ENCODE assay signal across 20 cellular contexts in genomic region chr16:84379731-84380369, GRCh38. TPM values are rescaled to one million over a fixed set of nuclear protein-coding genes. Genes with fewer than 3 reads are reported as not detected.
DNase-seq lines count a peak whose midpoint lies in the region; ATAC-seq and TF ChIP-seq lines count a peak whose summit lies in the region.
"Had no signal": no experiment of that assay in that cellular context is flagged by ENCODE, and none has a peak within 500 bp of the region (broad histone marks: within the 10 kb centered on the region; RNA-seq: fewer than 3 reads in every experiment).

No MANE protein-coding gene starts in this region.

- peak; percentile 59 for DNase-seq in D341Med (ENCODE audit: low spot score)
- peak; percentile 83 for DNase-seq in NCI-H2171 treated with DMSO at 0.1 percent for 48 hours (lab: John Stamatoyannopoulos, UW)
- DNase-seq in colonic mucosa: peak; percentile 78
- peak; percentile 56 for DNase-seq in osteoblast (ENCODE audit: insufficient read length, low spot score, missing footprints)
- no peak for DNase-seq in GM19240 (ENCODE audit: insufficient read length, low spot score)
- no peak for DNase-seq in COR-L47 (lab: John Stamatoyannopoulos, UW)
- DNase-seq: activated CD4-positive, alpha-beta T cell treated with anti-CD3 and anti-CD28 coated beads for 4 hours; AML-193; Caco-2; cortex of kidney; EL; heart left ventricle; NCI-H1694 treated with DMSO at 0.1 percent for 48 hours; stimulated activated CD4-positive, alpha-beta T cell treated with anti-CD3 and anti-CD28 coated beads, Interleukin-2, amount 100 ng/mL, for 48 hours; stimulated activated naive CD8-positive, alpha-beta T cell treated with anti-CD3 and anti-CD28 coated beads, Interleukin-15, Interleukin-2, amounts not matched to agents 100 U/mL and 50 U/mL, for 24 hours had no signal

- TF ChIP-seq CTCF in colonic mucosa (IDR thresholded peaks at IDR 0.05): no peak
- no peak for TF ChIP-seq CTCF in osteoblast (IDR thresholded peaks at IDR 0.05; ENCODE audit: extremely low read depth, low read depth, low read length)

- peak overlapping the region in 1 of 2 donors; percentile 15 for H3K9ac ChIP-seq in colonic mucosa (ENCODE audit: low read depth in 2 of 2, low read length in 2 of 2)
- H3K9ac ChIP-seq: neural progenitor cell had no signal

- H3K4me3 ChIP-seq in colonic mucosa: no peak overlapping the region
- H3K4me3 ChIP-seq in osteoblast (ENCODE audit: insufficient read depth, low read length): no peak overlapping the region
- H3K4me3 ChIP-seq: heart left ventricle, neural progenitor cell, skin epidermis, tibial artery had no signal

- H3K79me2 ChIP-seq in osteoblast (ENCODE audit: insufficient read depth, low read length): no peaks in the 10 kb centered on the region

- intact Hi-C loops in colonic mucosa (cut with DNase I): no loop called here

- H3K9me3 ChIP-seq in colonic mucosa: no peaks in the 10 kb centered on the region
- no peaks in the 10 kb centered on the region for H3K9me3 ChIP-seq in osteoblast (ENCODE audit: low read depth, low read length)
- H3K9me3 ChIP-seq: Caco-2, tibial artery had no signal

- H3K27me3 ChIP-seq in colonic mucosa (no peaks in the 10 kb centered on the region), osteoblast (ENCODE audit: insufficient read depth, low read length) (peaks cover 7% of the 10 kb centered on the region)
- H3K27me3 ChIP-seq: neural progenitor cell had no signal

- no peaks in the 10 kb centered on the region for H3K36me3 ChIP-seq in colonic mucosa
- H3K36me3 ChIP-seq in osteoblast (ENCODE audit: insufficient read depth, low read length): no peaks in the 10 kb centered on the region
- H3K36me3 ChIP-seq: heart left ventricle, neural progenitor cell, tibial artery had no signal

- no peak overlapping the region for H2AFZ ChIP-seq in osteoblast (ENCODE audit: low read length)
- H2AFZ ChIP-seq: neural progenitor cell had no signal

- H3K4me2 ChIP-seq in osteoblast (ENCODE audit: insufficient read depth, low read length): no peak overlapping the region
- H3K4me2 ChIP-seq: neural progenitor cell had no signal

- no peaks in the 10 kb centered on the region for H3K4me1 ChIP-seq in colonic mucosa
- H3K4me1 ChIP-seq in osteoblast (ENCODE audit: insufficient read depth, low read length): no peaks in the 10 kb centered on the region
- H3K4me1 ChIP-seq: tibial artery had no signal

- H3K27ac ChIP-seq in colonic mucosa (no peak overlapping the region), osteoblast (ENCODE audit: low read depth, low read length) (no peak overlapping the region)
- H3K27ac ChIP-seq: heart left ventricle, neural progenitor cell, tibial artery had no signal

- no peaks in the 10 kb centered on the region for H4K20me1 ChIP-seq in osteoblast (ENCODE audit: insufficient read depth, low read length)

- no peak for ATAC-seq in GM21526 (IDR thresholded peaks at IDR 0.05; ENCODE audit: low FRiP score, unreplicated experiment)
- ATAC-seq: heart left ventricle, left lobe of liver had no signal

RNA-seq across cellular contexts. Expression of gene ATP2C2, which starts 11.5 kb away (rescaled TPM):
- total RNA-seq in colonic mucosa: 100 to 1,000 TPM; 126 to 220 TPM
- not detected in 2 replicates for total RNA-seq in osteoblast
- total RNA-seq: heart left ventricle had no signal

Comparison
In these comparisons a context has a peak if more than half of its experiments do, and no peak if none do; other contexts are left out.
1. DNase-seq: peak in D341Med (single experiment), NCI-H2171 treated with DMSO at 0.1 percent for 48 hours (single experiment), colonic mucosa (single experiment) and osteoblast (single experiment); none in GM19240 (single experiment) and COR-L47 (single experiment).
2. RNA of gene ATP2C2, which starts 11.5 kb away (total RNA-seq): 126 to 220 TPM in colonic mucosa; not detected in osteoblast; every median in the first group is over 100 times any median in the second.